In genomic region chr20:33837096-33837830, GRCh38 we compare ENCODE assay signal across 15 cellular contexts. TPM values are rescaled to one million over a fixed set of nuclear protein-coding genes. Genes with fewer than 3 reads are reported as not detected.
DNase-seq lines count a peak whose midpoint lies in the region; ATAC-seq, FAIRE-seq and TF ChIP-seq lines count a peak whose summit lies in the region.
"Had no signal": no experiment of that assay in that cellular context is flagged by ENCODE, and none has a peak within 500 bp of the region (broad histone marks: within the 10 kb centered on the region; RNA-seq: fewer than 3 reads in every experiment).

No MANE protein-coding gene starts in this region.

- H3K4me2 ChIP-seq in HepG2 (ENCODE audit: low read depth, low read length) = no peak overlapping the region

- TF ChIP-seq POLR2A in HepG2 (IDR thresholded peaks at IDR 0.05; ENCODE audit: insufficient read depth in 1 of 2, low read depth in 2 of 2, low read length in 2 of 2) (no peak), right lobe of liver (IDR thresholded peaks at IDR 0.05) (no peak), transverse colon (IDR thresholded peaks at IDR 0.05) (no peak), thyroid gland (IDR thresholded peaks at IDR 0.05) (no peak)

- H3K4me1 Mint-ChIP-seq in T-cell = peaks cover 87 to 90% (median 89%) of the 10 kb centered on the region in 3 donors

- POLR2A ChIA-PET in HepG2 (lab: Yijun Ruan, JAX) (no interaction called here), T-cell (lab: Charles Lee) (interaction anchor here (0.5 to 0.6 kb wide), 2 partner anchors 10 to 1779 kb away, joined by 3 to 4 read pairs; partner anchors contain the start of gene SPAG4 (in 1 of the 2))

- H3K9me3 Mint-ChIP-seq in T-cell = no peaks in the 10 kb centered on the region

- no peak overlapping the region for H3K4me3 ChIP-seq in HepG2 (replicated peaks in 1 of 3; ENCODE audit: insufficient read depth in 1 of 3, low read depth in 2 of 3, low read length in 3 of 3)
- no peak overlapping the region for H3K4me3 ChIP-seq in right lobe of liver
- no peak overlapping the region for H3K4me3 ChIP-seq in transverse colon
- no peak overlapping the region for H3K4me3 ChIP-seq in thyroid gland (replicated peaks in 1 of 3)
- H3K4me3 ChIP-seq: prostate gland had no signal

- peak overlapping the region; percentile 58 to 75 for H3K27ac Mint-ChIP-seq in T-cell

- H3K27ac ChIP-seq in HepG2 (ENCODE audit: extremely low read length, insufficient read depth, low read length) (no peak overlapping the region), right lobe of liver (no peak overlapping the region), epithelial cell of prostate (peak overlapping the region; percentile 33), transverse colon (peak overlapping the region; percentile 56 to 76 (median 62)), thyroid gland (peak overlapping the region in 1 of 3 donors; percentile 10)
- H3K27ac ChIP-seq: prostate gland, VCaP had no signal

- no peak for FAIRE-seq in HepG2 (lab: Jason Lieb, UNC)

- TF ChIP-seq RAD21 in HepG2 (CRISPR knock-in tag; IDR thresholded peaks at IDR 0.05) = no peak

- peaks cover 49% of the 10 kb centered on the region for H3K4me1 ChIP-seq in HepG2 (ENCODE audit: insufficient read depth, low read length)
- H3K4me1 ChIP-seq in right lobe of liver = peaks cover 0 to 86% (median 33%) of the 10 kb centered on the region in 4 donors
- H3K4me1 ChIP-seq in transverse colon = peaks cover 73 to 94% (median 83%) of the 10 kb centered on the region in 4 donors
- peaks cover 35 to 72% of the 10 kb centered on the region in 2 donors for H3K4me1 ChIP-seq in thyroid gland

- peaks cover 24% of the 10 kb centered on the region for H3K36me3 Mint-ChIP-seq in T-cell

- no peak overlapping the region for H2AFZ ChIP-seq in HepG2 (ENCODE audit: low read length)

- no peaks in the 10 kb centered on the region for H3K9me3 ChIP-seq in HepG2 (ENCODE audit: low read length)
- no peaks in the 10 kb centered on the region for H3K9me3 ChIP-seq in right lobe of liver
- no peaks in the 10 kb centered on the region for H3K9me3 ChIP-seq in transverse colon
- no peaks in the 10 kb centered on the region for H3K9me3 ChIP-seq in thyroid gland
- H3K9me3 ChIP-seq: prostate gland had no signal

- intact Hi-C loops in HepG2 (cut with micrococcal nuclease; ENCODE audit: unreplicated experiment) = no loop called here
- intact Hi-C loops in right lobe of liver (cut with DNase I) = no loop called here
- intact Hi-C loops in transverse colon (cut with DNase I; ENCODE audit: low total_unique reads) = no loop called here
- intact Hi-C loops in thyroid gland (cut with DNase I) = no loop called here

- H3K27me3 ChIP-seq in HepG2 (ENCODE audit: control insufficient read depth in 1 of 2, insufficient read depth in 2 of 2, low read length in 2 of 2) = no peaks in the 10 kb centered on the region
- H3K27me3 ChIP-seq in right lobe of liver = no peaks in the 10 kb centered on the region
- no peaks in the 10 kb centered on the region for H3K27me3 ChIP-seq in transverse colon
- H3K27me3 ChIP-seq in thyroid gland = no peaks in the 10 kb centered on the region

- no peaks in the 10 kb centered on the region for H3K27me3 Mint-ChIP-seq in T-cell

- H3K36me3 ChIP-seq in HepG2 (replicated peaks in 1 of 2; ENCODE audit: control insufficient read depth in 1 of 2, insufficient read depth in 2 of 2, low read length in 2 of 2) (peaks cover 2 to 19% of the 10 kb centered on the region in 2 experiments; a peak in 4 of 5 replicates), right lobe of liver (no peaks in the 10 kb centered on the region), transverse colon (peaks cover 0 to 3% (median 0%) of the 10 kb centered on the region in 4 donors), thyroid gland (no peaks in the 10 kb centered on the region)
- H3K36me3 ChIP-seq: prostate gland had no signal

- ATAC-seq in HepG2 = no peak
- no peak for ATAC-seq in right lobe of liver
- ATAC-seq in T-cell (replicated peaks in 1 of 4) = peak in 1 of 4 experiments; percentile 52
- ATAC-seq in HG03521 (IDR thresholded peaks at IDR 0.05; ENCODE audit: unreplicated experiment) = no peak
- ATAC-seq in esophagus mucosa = no peak

- peak overlapping the region in 1 of 3 donors; percentile 20 for H3K4me3 Mint-ChIP-seq in T-cell

- 95% methylated on average over 5 of the region's 5 CpGs for WGBS in HepG2 (ENCODE audit: low lambda C conversion rate)
- WGBS in right lobe of liver (ENCODE audit: insufficient coverage, low coverage, low lambda C conversion rate, missing lambda C conversion rate) = 85% methylated on average over 5 of the region's 5 CpGs
- WGBS in transverse colon (ENCODE audit: low coverage in 1 of 2), 2 donors = 40 to 83% methylated on average over 1 to 5 of the region's 5 CpGs
- WGBS in thyroid gland, 2 donors = 88 to 89% methylated on average over 5 of the region's 5 CpGs

- peaks cover 24% of the 10 kb centered on the region for H4K20me1 ChIP-seq in HepG2 (ENCODE audit: insufficient read depth, low read length)

- TF ChIP-seq CTCF in HepG2 (CRISPR knock-in tag; IDR thresholded peaks at IDR 0.05) (no peak), right lobe of liver (IDR thresholded peaks at IDR 0.05) (no peak), transverse colon (IDR thresholded peaks at IDR 0.05) (no peak), thyroid gland (IDR thresholded peaks at IDR 0.05) (no peak)

- no TSS peak for BruUV-seq in HepG2 (replicated peaks; lab: Mats Ljungman, UMichigan)

- in situ Hi-C loops in HepG2 (cut with HindIII; ENCODE audit: extremely low pct_ligation_motif_present, low pct_unique_long_range_greater_than_20kb) (no loop called here), transverse colon (cut with MboI; ENCODE audit: low pct_ligation_motif_present in 1 of 4, low pct_unique_long_range_greater_than_20kb in 1 of 4, low sequenced_read_pairs in 3 of 4) (no loop called here)

- CTCF ChIA-PET in HepG2 (lab: Yijun Ruan, JAX; ENCODE audit: low intra/inter-chr PET ratio, low total read pairs) = no interaction called here
- CTCF ChIA-PET in T-cell (lab: Charles Lee) = interaction anchor here in 1 of 2 donors (0.6 kb wide), 1 partner anchor 1886 kb away, joined by 4 read pairs; no protein-coding TSS in a partner anchor

- DNase-seq in HepG2 (ENCODE audit: low spot score) = no peak
- no peak for DNase-seq in right lobe of liver
- no peak for DNase-seq in T-cell
- DNase-seq in epithelial cell of prostate (ENCODE audit: low read depth, low spot score) = no peak
- no peak for DNase-seq in transverse colon
- DNase-seq in thyroid gland = no peak
- DNase-seq: activated T-cell treated with anti-CD3 and anti-CD28 coated beads for 4 hours; AML-193; effector CD8-positive, alpha-beta T cell; NCI-H1105; NCI-H2227 treated with DMSO at 0.1 percent for 48 hours had no signal

- no peak for TF ChIP-seq EP300 in HepG2 (IDR thresholded peaks at IDR 0.05; ENCODE audit: low read depth in 2 of 2, low read length in 2 of 2)
- no peak for TF ChIP-seq EP300 in HepG2 (CRISPR knock-in tag; IDR thresholded peaks at IDR 0.05; ENCODE audit: borderline replicate concordance)
- no peak for TF ChIP-seq EP300 in transverse colon (IDR thresholded peaks at IDR 0.05; ENCODE audit: low read depth)

- no peak overlapping the region for H3K9ac ChIP-seq in HepG2 (ENCODE audit: insufficient read depth, low read depth, low read length)

- peaks cover 68% of the 10 kb centered on the region for H3K79me2 ChIP-seq in HepG2 (ENCODE audit: insufficient read depth, low read length)

TF ChIP-seq in HepG2, 621 proteins besides CTCF, POLR2A, EP300 and RAD21 (continues in another document):
- TF ChIP-seq ZNF121 (CRISPR knock-in tag; IDR thresholded peaks at IDR 0.05) = peak; percentile 63
- TF ChIP-seq NFYB (CRISPR knock-in tag; IDR thresholded peaks at IDR 0.05) = no peak
- TF ChIP-seq, protein P1, sequence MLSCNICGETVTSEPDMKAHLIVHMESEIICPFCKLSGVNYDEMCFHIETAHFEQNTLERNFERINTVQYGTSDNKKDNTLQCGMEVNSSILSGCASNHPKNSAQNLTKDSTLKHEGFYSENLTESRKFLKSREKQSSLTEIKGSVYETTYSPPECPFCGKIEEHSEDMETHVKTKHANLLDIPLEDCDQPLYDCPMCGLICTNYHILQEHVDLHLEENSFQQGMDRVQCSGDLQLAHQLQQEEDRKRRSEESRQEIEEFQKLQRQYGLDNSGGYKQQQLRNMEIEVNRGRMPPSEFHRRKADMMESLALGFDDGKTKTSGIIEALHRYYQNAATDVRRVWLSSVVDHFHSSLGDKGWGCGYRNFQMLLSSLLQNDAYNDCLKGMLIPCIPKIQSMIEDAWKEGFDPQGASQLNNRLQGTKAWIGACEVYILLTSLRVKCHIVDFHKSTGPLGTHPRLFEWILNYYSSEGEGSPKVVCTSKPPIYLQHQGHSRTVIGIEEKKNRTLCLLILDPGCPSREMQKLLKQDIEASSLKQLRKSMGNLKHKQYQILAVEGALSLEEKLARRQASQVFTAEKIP (CRISPR knock-in tag; IDR thresholded peaks at IDR 0.05; ENCODE audit: borderline replicate concordance) = no peak

RNA-seq across cellular contexts. Expression of gene CHMP4B, which starts 26.1 kb away (rescaled TPM):
- total RNA-seq in HepG2 (2016; rRNA removed; fragmentation: Illumina TruSeq; extraction: Trizol) = 40.1 and 55.7 TPM in 2 replicates
- total RNA-seq in HepG2 (2016; cell fraction: cytosol; rRNA removed; fragmentation: Illumina TruSeq; extraction: Trizol; ENCODE audit: low read depth) = 21.5 and 22.5 TPM in 2 replicates
- total RNA-seq in HepG2 (2016; cell fraction: insoluble cytoplasmic fraction; rRNA removed; fragmentation: Illumina TruSeq; extraction: Trizol) = 38.1 and 49.5 TPM in 2 replicates
- 48.4 and 51.3 TPM in 2 replicates for total RNA-seq in HepG2 (2016; cell fraction: membrane; rRNA removed; fragmentation: Illumina TruSeq; extraction: Trizol)
- total RNA-seq in HepG2 (2016; cell fraction: nucleus; rRNA removed; fragmentation: Illumina TruSeq; extraction: Trizol) = 20.3 and 20.7 TPM in 2 replicates
- 45.6 and 53.3 TPM in 2 replicates for polyA plus RNA-seq in HepG2 (2011; rRNA removed)
- 41.0 and 57.4 TPM in 2 replicates for polyA plus RNA-seq in HepG2 (2011; cell fraction: cytosol; rRNA removed)
- polyA plus RNA-seq in HepG2 (2011; cell fraction: nucleus; rRNA removed) = 16.8 and 22.7 TPM in 2 replicates
- polyA plus RNA-seq in HepG2 (2012) = 89.7 and 106 TPM in 2 replicates
- 70.9 and 93.4 TPM in 2 replicates for polyA plus RNA-seq in HepG2 (2016; cell fraction: cytosol; fragmentation: Illumina TruSeq; extraction: Trizol; ENCODE audit: low read depth)
- polyA plus RNA-seq in HepG2 (2016; cell fraction: insoluble cytoplasmic fraction; fragmentation: Illumina TruSeq; extraction: Trizol; ENCODE audit: low read depth) = 148 and 160 TPM in 2 replicates
- 107 and 129 TPM in 2 replicates for polyA plus RNA-seq in HepG2 (2016; cell fraction: membrane; fragmentation: Illumina TruSeq; extraction: Trizol; ENCODE audit: low read depth)
- 88.7 and 93.2 TPM in 2 replicates for polyA plus RNA-seq in HepG2 (2016; cell fraction: nucleus; fragmentation: Illumina TruSeq; extraction: Trizol; ENCODE audit: insufficient read depth, low read depth)
- 12.1 and 18.5 TPM in 2 replicates for polyA minus RNA-seq in HepG2 (2011; rRNA and poly(A)+ RNA removed; ENCODE audit: low replicate concordance)
- 23.5 and 28.2 TPM in 2 replicates for polyA minus RNA-seq in HepG2 (2011; cell fraction: cytosol; rRNA and poly(A)+ RNA removed)
- polyA minus RNA-seq in HepG2 (2011; cell fraction: nucleus; rRNA and poly(A)+ RNA removed) = 9.5 and 11.8 TPM in 2 replicates
- total RNA-seq in right lobe of liver = 10 to 100 TPM; 21.0 to 40.8 (median 28.3) TPM
- 10 to 100 TPM; 45.1 to 64.7 (median 60.8) TPM for total RNA-seq in T-cell
- 100 to 1,000 TPM; 182 to 263 (median 213) TPM for total RNA-seq in transverse colon
- 10 to 100 TPM; 70.3 to 93.5 (median 85.7) TPM for total RNA-seq in thyroid gland
- total RNA-seq in esophagus mucosa = 77.8 TPM

Comparison
In these comparisons a context has a peak if more than half of its experiments do, and no peak if none do; other contexts are left out.
1. H3K27ac ChIP-seq: peak in epithelial cell of prostate (single experiment) and transverse colon (4 of 4); none in HepG2 (single experiment) and right lobe of liver (0 of 3).